In genomic region chr6:70369332-70369950, GRCh38 we compare ENCODE assay signal across 8 cellular contexts. TPM values are rescaled to one million over a fixed set of nuclear protein-coding genes. Genes with fewer than 3 reads are reported as not detected.
A peak's percentile ranks its signal among the peaks of the same experiment; 100 is the strongest.
DNase-seq lines count a peak whose midpoint lies in the region; ATAC-seq and TF ChIP-seq lines count a peak whose summit lies in the region.

No MANE protein-coding gene starts in this region.

- no peaks in the 10 kb centered on the region for H3K4me1 ChIP-seq in lung (ENCODE audit: control insufficient read depth in 2 of 2, insufficient read depth in 2 of 2, low read length in 2 of 2)

- TF ChIP-seq CTCF in BJ (IDR thresholded peaks at IDR 0.05; ENCODE audit: insufficient read depth, low read depth, low read length) (peak; percentile 97), lung (IDR thresholded peaks at IDR 0.05; ENCODE audit: control extremely low read depth, extremely low read depth) (peak; percentile 64)

- no peaks in the 10 kb centered on the region for H3K9me3 Mint-ChIP-seq in activated CD4-positive, alpha-beta T cell treated with anti-CD3 and anti-CD28 coated beads, Interleukin-2, amount 10 ng/mL, durations not matched to agents 7 days and 5 days

- no peaks in the 10 kb centered on the region for H3K9me3 ChIP-seq in lung (ENCODE audit: control insufficient read depth in 2 of 2, insufficient read depth in 1 of 2, low read length in 1 of 2)

- peaks cover 44% of the 10 kb centered on the region for H3K27me3 Mint-ChIP-seq in activated CD4-positive, alpha-beta T cell treated with anti-CD3 and anti-CD28 coated beads, Interleukin-2, amount 10 ng/mL, durations not matched to agents 7 days and 5 days

- ATAC-seq in GM18907 (IDR thresholded peaks at IDR 0.05; ENCODE audit: unreplicated experiment) (peak; percentile 90), HG03139 (IDR thresholded peaks at IDR 0.05; ENCODE audit: unreplicated experiment) (peak; percentile 90), lung (ENCODE audit: insufficient read depth, low FRiP score) (peak; percentile 88)

- H3K36me3 ChIP-seq in BJ (ENCODE audit: control insufficient read depth, insufficient read depth, low read length) (no peaks in the 10 kb centered on the region), lung (ENCODE audit: control insufficient read depth in 2 of 2, insufficient read depth in 2 of 2, low read length in 2 of 2) (no peaks in the 10 kb centered on the region)

- H3K4me3 ChIP-seq in BJ (ENCODE audit: low read depth, low read length) (no peak overlapping the region), lung (no peak overlapping the region)

- peaks cover 7% of the 10 kb centered on the region for H3K27me3 ChIP-seq in BJ (ENCODE audit: control insufficient read depth, insufficient read depth, low read length)
- no peaks in the 10 kb centered on the region for H3K27me3 ChIP-seq in lung (ENCODE audit: control insufficient read depth, insufficient read depth)

- no peak overlapping the region for H3K27ac ChIP-seq in lung (ENCODE audit: low read depth in 1 of 2, low read length in 1 of 2)

- DNase-seq in BJ (ENCODE audit: low read depth) (peak; percentile 8), NCI-H510A treated with DMSO at 0.1 percent for 48 hours (lab: John Stamatoyannopoulos, UW) (peak; percentile 57), dermis microvascular lymphatic vessel endothelial cell (ENCODE audit: low read depth in 2 of 2) (peak; percentile 22 to 54), lung (ENCODE audit: low spot score) (peak; percentile 66)
- peak; percentile 66 for DNase-seq in activated CD4-positive, alpha-beta T cell treated with anti-CD3 and anti-CD28 coated beads, Interleukin-2, amount 10 ng/mL, durations not matched to agents 7 days and 5 days
- DNase-seq in stimulated activated CD8-positive, alpha-beta memory T cell treated with anti-CD3 and anti-CD28 coated beads, Interleukin-15, amount 100 ng/mL, for 24 hours (ENCODE audit: low read depth): peak; percentile 24

- POLR2A ChIA-PET in BJ (lab: Charles Lee): no interaction called here
- POLR2A ChIA-PET in activated CD4-positive, alpha-beta T cell treated with anti-CD3 and anti-CD28 coated beads, Interleukin-2, amount 10 ng/mL, durations not matched to agents 7 days and 5 days (lab: Charles Lee): no interaction called here

- H3K4me1 Mint-ChIP-seq in activated CD4-positive, alpha-beta T cell treated with anti-CD3 and anti-CD28 coated beads, Interleukin-2, amount 10 ng/mL, durations not matched to agents 7 days and 5 days: no peaks in the 10 kb centered on the region

- CTCF ChIA-PET in BJ (lab: Yijun Ruan, JAX): interaction anchor here (0.6 to 6.5 kb wide), 30 partner anchors 12 to 643 kb away, joined by 3 to 72 read pairs (median 4); partner anchors contain the start of gene FAM135A
- CTCF ChIA-PET in activated CD4-positive, alpha-beta T cell treated with anti-CD3 and anti-CD28 coated beads, Interleukin-2, amount 10 ng/mL, durations not matched to agents 7 days and 5 days (lab: Charles Lee): interaction anchor here (0.7 to 1.4 kb wide), 10 partner anchors 10 to 149 kb away, joined by 3 to 6 read pairs (median 3); partner anchors contain the start of gene FAM135A

- 17 to 19% methylated on average over 5 of the region's 5 CpGs for WGBS in lung, 2 donors

- H3K4me3 Mint-ChIP-seq in activated CD4-positive, alpha-beta T cell treated with anti-CD3 and anti-CD28 coated beads, Interleukin-2, amount 10 ng/mL, durations not matched to agents 7 days and 5 days: no peak overlapping the region

- H3K27ac Mint-ChIP-seq in activated CD4-positive, alpha-beta T cell treated with anti-CD3 and anti-CD28 coated beads, Interleukin-2, amount 10 ng/mL, durations not matched to agents 7 days and 5 days: no peak overlapping the region

- H3K36me3 Mint-ChIP-seq in activated CD4-positive, alpha-beta T cell treated with anti-CD3 and anti-CD28 coated beads, Interleukin-2, amount 10 ng/mL, durations not matched to agents 7 days and 5 days (ENCODE audit: low read depth): no peaks in the 10 kb centered on the region

RNA-seq across cellular contexts. Expression of gene FAM135A, which starts 43.9 kb away (rescaled TPM):
- 2.9 and 6.2 TPM in 2 replicates for polyA plus RNA-seq in BJ (2011; rRNA removed)
- 6.5 and 7.1 TPM in 2 replicates for polyA minus RNA-seq in BJ (2011; rRNA and poly(A)+ RNA removed)
- 1 to 10 TPM; 5.4 to 6.7 TPM for total RNA-seq in activated CD4-positive, alpha-beta T cell treated with anti-CD3 and anti-CD28 coated beads, Interleukin-2, amount 10 ng/mL, durations not matched to agents 7 days and 5 days
- total RNA-seq in dermis microvascular lymphatic vessel endothelial cell: 11.2 and 12.9 TPM in 2 replicates
- 10 to 100 TPM; 24.8 to 62.1 TPM for total RNA-seq in lung
- 10 to 100 TPM in 1 of 2 donors, 1 to 10 TPM in 1; 8.2 to 14.1 TPM for polyA plus RNA-seq in lung

Comparison
In these comparisons a context has a peak if more than half of its experiments do, and no peak if none do; other contexts are left out.
1. DNase-seq: peak in every context shown above with its lines; median percentile 66 in activated CD4-positive, alpha-beta T cell treated with anti-CD3 and anti-CD28 coated beads, Interleukin-2, amount 10 ng/mL, durations not matched to agents 7 days and 5 days; 66 in lung; 57 in NCI-H510A treated with DMSO at 0.1 percent for 48 hours; 38 in dermis microvascular lymphatic vessel endothelial cell; 24 in stimulated activated CD8-positive, alpha-beta memory T cell treated with anti-CD3 and anti-CD28 coated beads, Interleukin-15, amount 100 ng/mL, for 24 hours; 8 in BJ.